In the genomic region with DNA sequence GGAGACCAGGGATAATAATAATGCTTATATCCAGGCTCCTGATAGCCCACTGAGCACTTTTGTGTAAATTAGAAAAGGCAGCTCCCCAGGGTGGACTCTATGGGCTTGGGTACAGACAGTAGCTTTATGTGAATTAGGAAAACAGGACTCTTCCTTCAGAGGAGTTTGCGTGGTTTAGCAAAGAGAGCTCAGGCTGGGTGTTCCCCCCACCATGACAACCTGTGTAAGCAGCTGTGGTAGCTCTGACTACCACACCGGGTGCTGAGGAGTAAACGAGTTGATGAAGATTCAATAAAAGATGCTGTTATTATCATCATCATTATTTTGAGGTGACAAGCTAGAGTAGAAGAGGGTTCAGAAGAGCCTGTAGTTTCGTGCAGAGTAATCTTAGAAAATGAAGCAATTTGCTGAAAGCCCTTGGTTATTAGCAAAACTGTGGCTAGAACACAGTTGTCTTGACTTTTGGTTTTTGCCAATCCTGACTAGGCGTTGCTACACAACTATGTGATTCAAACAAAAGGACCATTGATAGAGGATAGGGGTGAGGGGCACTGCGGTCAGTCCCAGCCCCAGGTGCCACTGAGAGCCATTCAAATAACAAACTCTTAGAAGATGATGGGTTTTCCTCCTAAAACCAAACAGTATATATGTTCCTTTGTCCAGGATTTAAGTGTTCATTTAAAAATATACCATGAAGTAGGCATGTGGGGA, we compare ENCODE assay signal across 20 cellular contexts.
"Had no signal": no experiment of that assay in that cellular context is flagged by ENCODE, and none has a peak within 500 bp of the region (broad histone marks: within the 10 kb centered on the region; RNA-seq: fewer than 3 reads in every experiment).

No MANE protein-coding gene starts in this region.

- H3K27me3 Mint-ChIP-seq: activated T-cell treated with anti-CD3 and anti-CD28 coated beads, Interleukin-2, amount 50 U/mL, for 24 hours; memory B cell had no signal

- H3K27ac Mint-ChIP-seq: activated T-cell treated with anti-CD3 and anti-CD28 coated beads, Interleukin-2, amount 50 U/mL, for 24 hours; memory B cell; natural killer cell had no signal

- H3K9me3 ChIP-seq: esophagus squamous epithelium, left ventricle myocardium inferior, psoas muscle, right lobe of liver, suprapubic skin, upper lobe of left lung had no signal

- H3K36me3 Mint-ChIP-seq: memory B cell, natural killer cell had no signal

- H3K9me3 Mint-ChIP-seq: memory B cell had no signal

- DNase-seq: activated CD4-positive, alpha-beta T cell treated with anti-CD3 and anti-CD28 coated beads for 1 hour; activated CD4-positive, alpha-beta T cell treated with anti-CD3 and anti-CD28 coated beads, Interleukin-2, amount 50 U/mL, for 4 hours; activated naive CD4-positive, alpha-beta T cell treated with anti-CD3 and anti-CD28 coated beads, Interleukin-2, amount 50 U/mL, for 16 hours; activated T-cell treated with anti-CD3 and anti-CD28 coated beads, Interleukin-2, amount 50 U/mL, for 24 hours; central memory CD4-positive, alpha-beta T cell; effector CD4-positive, alpha-beta T cell; esophagus squamous epithelium; left ventricle myocardium inferior; natural killer cell; nucleus accumbens; psoas muscle; right lobe of liver; stimulated activated naive CD8-positive, alpha-beta T cell treated with anti-CD3 and anti-CD28 coated beads, Interleukin-15, Interleukin-2, amounts not matched to agents 100 U/mL and 50 U/mL, for 24 hours; T-helper 9 cell; upper lobe of left lung had no signal

- H3K27me3 ChIP-seq: esophagus squamous epithelium, hepatocyte, right lobe of liver, suprapubic skin, upper lobe of left lung had no signal

- H3K4me1 ChIP-seq: right lobe of liver had no signal

- H3K4me3 Mint-ChIP-seq: activated T-cell treated with anti-CD3 and anti-CD28 coated beads, Interleukin-2, amount 50 U/mL, for 24 hours; memory B cell; natural killer cell had no signal

- ATAC-seq: natural killer cell; psoas muscle; right lobe of liver; stimulated activated naive CD8-positive, alpha-beta T cell treated with anti-CD3 and anti-CD28 coated beads, Interleukin-15, Interleukin-2, amounts not matched to agents 100 U/mL and 50 U/mL, for 24 hours had no signal

- H3K27ac ChIP-seq: coronary artery, esophagus squamous epithelium, hepatocyte, left ventricle myocardium inferior, psoas muscle, right lobe of liver, suprapubic skin had no signal

- H3K4me1 Mint-ChIP-seq: memory B cell, natural killer cell had no signal

- H3K4me3 ChIP-seq: coronary artery, esophagus squamous epithelium, hepatocyte, left ventricle myocardium inferior, psoas muscle, right lobe of liver, smooth muscle cell, suprapubic skin, upper lobe of left lung had no signal

- H3K36me3 ChIP-seq: esophagus squamous epithelium, left ventricle myocardium inferior, right lobe of liver, suprapubic skin, upper lobe of left lung had no signal
